ENCODE assay signal across 8 cellular contexts in genomic region chr19:39539165-39539518, GRCh38. TPM values are rescaled to one million over a fixed set of nuclear protein-coding genes. Genes with fewer than 3 reads are reported as not detected.
DNase-seq lines count a peak whose midpoint lies in the region; ATAC-seq and TF ChIP-seq lines count a peak whose summit lies in the region.

No MANE protein-coding gene starts in this region.

- ATAC-seq in DND-41 (ENCODE audit: insufficient read depth, low read depth) (0 out of 3 replicates have a peak, but pooled peaks have one; percentile 6), HG03139 (IDR thresholded peaks at IDR 0.05; ENCODE audit: unreplicated experiment) (no peak), omental fat pad (ENCODE audit: low FRiP score) (no peak)

- no peaks in the 10 kb centered on the region for H3K36me3 ChIP-seq in DND-41 (ENCODE audit: insufficient read depth, low read length)
- H3K36me3 ChIP-seq in KOPT-K1 (ENCODE audit: insufficient read depth, low read length), result no peaks in the 10 kb centered on the region; the same call in 1 of the 2 replicates
- H3K36me3 ChIP-seq in mammary epithelial cell (ENCODE audit: insufficient read depth, low read length), result no peaks in the 10 kb centered on the region
- H3K36me3 ChIP-seq in mucosa of rectum (ENCODE audit: control insufficient read depth in 2 of 2, insufficient read depth in 2 of 2, low read length in 2 of 2), result no peaks in the 10 kb centered on the region

- no peaks in the 10 kb centered on the region for H4K20me1 ChIP-seq in DND-41 (ENCODE audit: insufficient read depth, low read length)
- H4K20me1 ChIP-seq in mammary epithelial cell (ENCODE audit: insufficient read depth, low read length), result no peaks in the 10 kb centered on the region

- CTCF ChIA-PET in mammary epithelial cell (lab: Charles Lee; ENCODE audit: low non-redundant PET), result interaction anchor here (0.6 kb wide), 1 partner anchor 24 kb away, joined by 3 read pairs; the partner anchor contains the start of gene SELENOV

- H3K27me3 ChIP-seq in DND-41 (ENCODE audit: insufficient read depth, low read length, poor library complexity) (no peaks in the 10 kb centered on the region), mammary epithelial cell (ENCODE audit: insufficient read depth, low read length) (no peaks in the 10 kb centered on the region), mucosa of rectum (ENCODE audit: control insufficient read depth in 2 of 2, insufficient read depth in 2 of 2, low read length in 2 of 2) (peaks cover 0 to 3% of the 10 kb centered on the region in 2 donors)

- in situ Hi-C loops in mammary epithelial cell (cut with MboI; ENCODE audit: low sequenced_read_pairs in 2 of 2), result no loop called here

- dilution Hi-C loops in mammary epithelial cell (cut with HindIII; ENCODE audit: low sequenced_read_pairs), result loop anchor here (10.0 kb wide), 2 partner anchors 64 to 284 kb away; no protein-coding TSS in a partner anchor

- H3K4me3 ChIP-seq in DND-41 (ENCODE audit: low read depth in 1 of 2, low read length in 2 of 2) (peak overlapping the region; percentile 49 to 79; a peak in 3 of 4 replicates), mammary epithelial cell (replicated peaks in 1 of 3; ENCODE audit: insufficient read depth in 1 of 3, low read depth in 2 of 3, low read length in 3 of 3) (peak overlapping the region; percentile 46 to 90 (median 88)), mucosa of rectum (ENCODE audit: low read length in 2 of 2) (peak overlapping the region; percentile 79 to 85)

- WGBS in mammary epithelial cell (ENCODE audit: low coverage, missing lambda C conversion rate), result 2% methylated on average over 9 of the region's 10 CpGs

- peaks cover 22% of the 10 kb centered on the region for H3K4me1 ChIP-seq in DND-41 (ENCODE audit: insufficient read depth, low read length)
- H3K4me1 ChIP-seq in mammary epithelial cell (ENCODE audit: insufficient read depth, low read length), result peaks cover 34% of the 10 kb centered on the region
- H3K4me1 ChIP-seq in mucosa of rectum (ENCODE audit: control insufficient read depth in 2 of 2, insufficient read depth in 2 of 2, low read length in 2 of 2), result peaks cover 6% of the 10 kb centered on the region in 2 donors

- H3K9me3 ChIP-seq in DND-41 (ENCODE audit: insufficient read depth, low read length, severe bottlenecking), result no peaks in the 10 kb centered on the region
- H3K9me3 ChIP-seq in KOPT-K1 (ENCODE audit: insufficient read depth, low read length, poor library complexity, severe bottlenecking), result no peaks in the 10 kb centered on the region
- H3K9me3 ChIP-seq in mammary epithelial cell (replicated peaks; ENCODE audit: insufficient read depth, low read length), result no peaks in the 10 kb centered on the region
- no peaks in the 10 kb centered on the region for H3K9me3 ChIP-seq in mucosa of rectum (ENCODE audit: control insufficient read depth in 2 of 2, low read length in 2 of 2)

- H3K27ac ChIP-seq in DND-41 (ENCODE audit: low read length), result peak overlapping the region; percentile 84
- peak overlapping the region; percentile 89 for H3K27ac ChIP-seq in KOPT-K1 (ENCODE audit: low read depth, low read length, poor library complexity, severe bottlenecking)
- peak overlapping the region; percentile 69 for H3K27ac ChIP-seq in mammary epithelial cell (ENCODE audit: insufficient read depth, low read depth, low read length)
- peak overlapping the region; percentile 16 to 93 for H3K27ac ChIP-seq in mucosa of rectum (ENCODE audit: low read depth in 2 of 2, low read length in 2 of 2)

- BruUV-seq in mammary epithelial cell (replicated peaks; lab: Mats Ljungman, UMichigan), result no TSS peak

- H3K79me2 ChIP-seq in DND-41 (ENCODE audit: insufficient read depth, low read length) (peaks cover 25% of the 10 kb centered on the region), mammary epithelial cell (ENCODE audit: insufficient read depth, low read length) (peaks cover 29% of the 10 kb centered on the region)

- intact Hi-C loops in mammary epithelial cell (cut with micrococcal nuclease), result no loop called here

- TF ChIP-seq CTCF in DND-41 (IDR thresholded peaks at IDR 0.05; ENCODE audit: borderline replicate concordance, extremely low read depth, low read length, poor library complexity, severe bottlenecking) (no peak), mammary epithelial cell (conservative IDR thresholded peaks at IDR 0.05 in 1 of 2, IDR thresholded peaks at IDR 0.05 in 1 of 2; ENCODE audit: extremely low read depth in 1 of 2, insufficient read depth in 1 of 2, low read depth in 1 of 2, low read length in 2 of 2) (no peak), omental fat pad (IDR thresholded peaks at IDR 0.05) (no peak)

- DNase-seq in DND-41 (no peak), mammary epithelial cell (peak; percentile 37), NCI-H1105 (lab: John Stamatoyannopoulos, UW) (no peak), omental fat pad (ENCODE audit: low spot score) (no peak), GDM1 (lab: John Stamatoyannopoulos, UW) (no peak)

- H2AFZ ChIP-seq in DND-41 (ENCODE audit: low read depth, low read length) (peak overlapping the region; percentile 85), mammary epithelial cell (ENCODE audit: low read depth, low read length) (peak overlapping the region; percentile 96)

- H3K4me2 ChIP-seq in DND-41 (ENCODE audit: insufficient read depth, low read length) (peak overlapping the region; percentile 63), mammary epithelial cell (ENCODE audit: insufficient read depth, low read depth, low read length) (peak overlapping the region; percentile 81)

- H3K9ac ChIP-seq in DND-41 (ENCODE audit: low read depth, low read length) (peak overlapping the region; percentile 84), mammary epithelial cell (ENCODE audit: insufficient read depth, low read length) (peak overlapping the region; percentile 55), mucosa of rectum (ENCODE audit: low read depth in 1 of 2, low read length in 2 of 2) (peak overlapping the region; percentile 58 to 82)

RNA-seq across cellular contexts. Expression of gene EID2, which starts 0.8 kb away (rescaled TPM):
- total RNA-seq in mammary epithelial cell (10 to 100 TPM in 1 of 2 donors, 1 to 10 TPM in 1; 9.7 to 15.0 TPM), omental fat pad (10 to 100 TPM in 2 of 4 donors, 1 to 10 TPM in 2; 6.2 to 13.6 (median 9.6) TPM)
- 6.7 TPM for polyA plus RNA-seq in mammary epithelial cell
- 1.4 TPM for polyA minus RNA-seq in mammary epithelial cell

RNA-seq across cellular contexts. Expression of gene EID2B, which starts 6.5 kb away (rescaled TPM):
- total RNA-seq in mammary epithelial cell, result 1 to 10 TPM; 2.5 to 3.3 TPM
- polyA plus RNA-seq in mammary epithelial cell, result 4.3 TPM
- polyA minus RNA-seq in mammary epithelial cell, result 1.4 TPM
- 1 to 10 TPM; 1.8 to 4.4 (median 2.3) TPM for total RNA-seq in omental fat pad

RNA-seq across cellular contexts. Expression of gene SELENOV, which starts 24.2 kb away (rescaled TPM):
- total RNA-seq in mammary epithelial cell (not detected), omental fat pad (not detected)
- not detected for polyA plus RNA-seq in mammary epithelial cell
- not detected for polyA minus RNA-seq in mammary epithelial cell

RNA-seq across cellular contexts. Expression of gene DLL3, which starts 40.4 kb away (rescaled TPM):
- total RNA-seq in mammary epithelial cell (1 to 10 TPM in 1 of 2 donors, under 1 TPM in 1; 0.33 to 1.9 TPM), omental fat pad (under 1 TPM in 1 of 4 donors, not detected in 3; 0.24 TPM)
- polyA plus RNA-seq in mammary epithelial cell, result 1.9 TPM
- polyA minus RNA-seq in mammary epithelial cell, result not detected

RNA-seq across cellular contexts. Expression of gene TIMM50, which starts 58.5 kb away (rescaled TPM):
- total RNA-seq in mammary epithelial cell (10 to 100 TPM; 36.0 to 96.0 TPM), omental fat pad (10 to 100 TPM; 36.4 to 65.7 (median 50.3) TPM)
- polyA plus RNA-seq in mammary epithelial cell, result 75.8 TPM
- 138 TPM for polyA minus RNA-seq in mammary epithelial cell
